Comparison of ENCODE assay signal across 13 cellular contexts in genomic region chr2:224545884-224546644, GRCh38. TPM values are rescaled to one million over a fixed set of nuclear protein-coding genes. Genes with fewer than 3 reads are reported as not detected.
DNase-seq lines count a peak whose midpoint lies in the region; ATAC-seq, FAIRE-seq and TF ChIP-seq lines count a peak whose summit lies in the region.
"Had no signal": no experiment of that assay in that cellular context is flagged by ENCODE, and none has a peak within 500 bp of the region (broad histone marks: within the 10 kb centered on the region; RNA-seq: fewer than 3 reads in every experiment).

No MANE protein-coding gene starts in this region.

- TF ChIP-seq RAD21 in K562 (CRISPR knock-in tag; conservative IDR thresholded peaks at IDR 0.05 in 1 of 2, IDR thresholded peaks at IDR 0.05 in 1 of 2) = no peak

- no peaks in the 10 kb centered on the region for H3K27me3 ChIP-seq in K562 (ENCODE audit: control insufficient read depth in 2 of 2, insufficient read depth in 2 of 2, low read length in 2 of 2)
- H3K27me3 ChIP-seq: spleen had no signal

- no peak for TF ChIP-seq EP300 in K562 (IDR thresholded peaks at IDR 0.05; ENCODE audit: low read length)

- H2AFZ ChIP-seq in K562 (ENCODE audit: low read depth, low read length) = no peak overlapping the region

- no peak for FAIRE-seq in K562 (lab: Jason Lieb, UNC)
- no peak for FAIRE-seq in H54 (lab: Jason Lieb, UNC)

- peaks cover 60% of the 10 kb centered on the region for H3K79me2 ChIP-seq in K562 (ENCODE audit: control insufficient read depth, insufficient read depth, low read length)

- 17% methylated on average over 6 of the region's 6 CpGs for WGBS in K562 (ENCODE audit: insufficient coverage, low coverage, missing lambda C conversion rate)

- H3K9ac ChIP-seq in K562 (ENCODE audit: insufficient read depth in 1 of 2, low read depth in 2 of 2, low read length in 2 of 2) = no peak overlapping the region

- peak in 2 of 4 experiments; percentile 7 to 26 for DNase-seq in K562 (ENCODE audit: extremely low read depth in 1 of 4, low spot score in 3 of 4)
- DNase-seq in skeletal muscle cell (ENCODE audit: low read depth) = peak; percentile 25
- DNase-seq in GDM1 (lab: John Stamatoyannopoulos, UW) = no peak
- DNase-seq in H54 (ENCODE audit: insufficient read length, low spot score) = no peak
- no peak for DNase-seq in Ammon's horn (ENCODE audit: low spot score)
- DNase-seq in T-helper 9 cell = no peak
- DNase-seq: activated gamma-delta T cell; NCI-H345; spleen; stimulated activated naive CD4-positive, alpha-beta T cell treated with Interleukin-2 at 50 U/mL for 16 hours had no signal

- H3K36me3 ChIP-seq in K562 (ENCODE audit: control insufficient read depth, insufficient read depth, low read length) = peaks cover 17% of the 10 kb centered on the region; the same call in 2 of the 3 replicates

- peaks cover 0 to 2% of the 10 kb centered on the region in 2 experiments; a peak in 1 of 5 replicates for H3K4me1 ChIP-seq in K562 (replicated peaks in 1 of 2; ENCODE audit: control insufficient read depth in 2 of 2, insufficient read depth in 2 of 2, low read length in 2 of 2)

- BruUV-seq in K562 (replicated peaks; lab: Mats Ljungman, UMichigan) = no TSS peak

- in situ Hi-C loops in K562 (cut with MboI) = no loop called here

- intact Hi-C loops in K562 (cut with micrococcal nuclease) = no loop called here

- ATAC-seq in GM18861 (IDR thresholded peaks at IDR 0.05; ENCODE audit: unreplicated experiment) = peak; percentile 44
- ATAC-seq in HG03108 (IDR thresholded peaks at IDR 0.05; ENCODE audit: unreplicated experiment) = peak; percentile 47
- peak; percentile 36; the same call in 2 of the 3 replicates for ATAC-seq in K562

- TF ChIP-seq POLR2A in K562 (conservative IDR thresholded peaks at IDR 0.05) (no peak), H54 (IDR thresholded peaks at IDR 0.05; ENCODE audit: low read depth, low read length) (no peak)

- H3K4me3 ChIP-seq in K562 (no peak overlapping the region), skeletal muscle cell (ENCODE audit: low read depth, low read length) (no peak overlapping the region)
- H3K4me3 ChIP-seq: spleen had no signal

- POLR2A ChIA-PET in K562 (lab: Yijun Ruan, JAX) = interaction anchor here (0.9 kb wide), 1 partner anchor 14 kb away, joined by 4 read pairs; no protein-coding TSS in a partner anchor

- peaks cover 11% of the 10 kb centered on the region; the same call in 1 of the 2 replicates for H4K20me1 ChIP-seq in K562 (replicated peaks; ENCODE audit: control insufficient read depth, insufficient read depth, low read length)

- no peak overlapping the region for H3K4me2 ChIP-seq in K562 (ENCODE audit: insufficient read depth, low read length)

- no peak for TF ChIP-seq CTCF in K562 (IDR thresholded peaks at IDR 0.05 in 2 of 3, conservative IDR thresholded peaks at IDR 0.05 in 1 of 3; ENCODE audit: insufficient read depth in 2 of 3, low read depth in 1 of 3, low read length in 3 of 3)

- CTCF ChIA-PET in K562 (lab: Yijun Ruan, JAX; ENCODE audit: low intra/inter-chr PET ratio) = no interaction called here

- H3K9me1 ChIP-seq in K562 (ENCODE audit: control insufficient read depth, insufficient read depth, low read length) = peaks cover 3% of the 10 kb centered on the region

- no peaks in the 10 kb centered on the region for H3K9me3 ChIP-seq in K562 (replicated peaks; ENCODE audit: control insufficient read depth, insufficient read depth, low read depth, low read length)
- H3K9me3 ChIP-seq: spleen had no signal

- no peak overlapping the region for H3K27ac ChIP-seq in K562 (ENCODE audit: extremely low read depth, low read depth, low read length)
- H3K27ac ChIP-seq: epithelial cell of prostate, spleen had no signal

TF ChIP-seq in K562, 482 proteins besides CTCF, POLR2A, EP300 and RAD21:
- TF ChIP-seq KDM1A (IDR thresholded peaks at IDR 0.05) (peak; percentile 26 to 38; a peak in 2 of 4 replicates), SREBF1 (IDR thresholded peaks at IDR 0.05; ENCODE audit: borderline replicate concordance, low read depth, low read length) (no peak), CBFA2T3 (IDR thresholded peaks at IDR 0.05) (peak; percentile 82), ARID1B (IDR thresholded peaks at IDR 0.05) (peak; percentile 45), ZNF778 (CRISPR knock-in tag; IDR thresholded peaks at IDR 0.05) (no peak), TEAD4 (IDR thresholded peaks at IDR 0.05; ENCODE audit: low read length) (peak; percentile 77), TEAD4 (CRISPR knock-in tag; IDR thresholded peaks at IDR 0.05; ENCODE audit: borderline replicate concordance) (no peak), FOXA3 (CRISPR knock-in tag; conservative IDR thresholded peaks at IDR 0.05 in 1 of 2, IDR thresholded peaks at IDR 0.05 in 1 of 2) (no peak), NCOR1 (IDR thresholded peaks at IDR 0.05) (peak; percentile 31; the same call in 1 of the 2 replicates), DPF2 (IDR thresholded peaks at IDR 0.05) (0 out of 2 replicates have a peak, but pooled peaks have one; percentile 25), CBFA2T2 (conservative IDR thresholded peaks at IDR 0.05) (peak; percentile 63), TAL1 (IDR thresholded peaks at IDR 0.05) (peak; percentile 58), GATAD2B (IDR thresholded peaks at IDR 0.05; ENCODE audit: borderline replicate concordance) (0 out of 2 replicates have a peak, but pooled peaks have one; percentile 18), ZNF280B (CRISPR knock-in tag; IDR thresholded peaks at IDR 0.05) (no peak), TCF3 (CRISPR knock-in tag; IDR thresholded peaks at IDR 0.05) (peak; percentile 65), PML (IDR thresholded peaks at IDR 0.05; ENCODE audit: low read length) (0 out of 2 replicates have a peak, but pooled peaks have one; percentile 25), MTA2 (IDR thresholded peaks at IDR 0.05; ENCODE audit: low read depth) (0 out of 2 replicates have a peak, but pooled peaks have one; percentile 20), NFATC3 (IDR thresholded peaks at IDR 0.05) (no peak), STAT5A (IDR thresholded peaks at IDR 0.05; ENCODE audit: borderline replicate concordance, low read length) (peak; percentile 27; the same call in 1 of the 2 replicates)
- TF ChIP-seq, protein P1, sequence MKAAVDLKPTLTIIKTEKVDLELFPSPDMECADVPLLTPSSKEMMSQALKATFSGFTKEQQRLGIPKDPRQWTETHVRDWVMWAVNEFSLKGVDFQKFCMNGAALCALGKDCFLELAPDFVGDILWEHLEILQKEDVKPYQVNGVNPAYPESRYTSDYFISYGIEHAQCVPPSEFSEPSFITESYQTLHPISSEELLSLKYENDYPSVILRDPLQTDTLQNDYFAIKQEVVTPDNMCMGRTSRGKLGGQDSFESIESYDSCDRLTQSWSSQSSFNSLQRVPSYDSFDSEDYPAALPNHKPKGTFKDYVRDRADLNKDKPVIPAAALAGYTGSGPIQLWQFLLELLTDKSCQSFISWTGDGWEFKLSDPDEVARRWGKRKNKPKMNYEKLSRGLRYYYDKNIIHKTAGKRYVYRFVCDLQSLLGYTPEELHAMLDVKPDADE (conservative IDR thresholded peaks at IDR 0.05; ENCODE audit: control insufficient read depth, low read depth, low read length) = no peak
TF ChIP-seq in K562: peak in this region for 13.

RNA-seq across cellular contexts. Expression of gene CUL3, which starts 39.1 kb away (rescaled TPM):
- total RNA-seq in K562 (2011; cell fraction: chromatin; rRNA removed; ENCODE audit: low replicate concordance) = 27.8 and 89.4 TPM in 2 replicates
- total RNA-seq in K562 (2011; cell fraction: nucleolus; rRNA removed) = 10.8 and 12.6 TPM in 2 replicates
- 27.4 and 61.0 TPM in 2 replicates for total RNA-seq in K562 (2011; cell fraction: nucleoplasm; rRNA removed)
- total RNA-seq in K562 (2014; rRNA removed) = 31.5 and 33.2 TPM in 2 replicates
- total RNA-seq in K562 (2014; rRNA removed; fragmentation: Illumina TruSeq; extraction: Trizol) = 71.9 and 76.9 TPM in 2 replicates
- 59.8 and 62.8 TPM in 2 replicates for total RNA-seq in K562 (2015; rRNA removed; fragmentation: Illumina TruSeq; extraction: Trizol)
- 54.4 and 56.4 TPM in 2 replicates for total RNA-seq in K562 (2021)
- 21.2 and 50.4 TPM in 2 replicates for polyA plus RNA-seq in K562 (2011; rRNA removed)
- 13.3 and 16.9 TPM in 2 replicates for polyA plus RNA-seq in K562 (2011; cell fraction: cytosol; rRNA removed)
- polyA plus RNA-seq in K562 (2011; cell fraction: nucleus; rRNA removed) = 11.4 and 14.5 TPM in 2 replicates
- polyA plus RNA-seq in K562 (2012) = 36.9 and 56.6 TPM in 2 replicates
- 59.0 and 69.4 TPM in 2 replicates for polyA plus RNA-seq in K562 (2014; fragmentation: Illumina TruSeq; extraction: Trizol)
- 10 to 100 TPM; 31.5 to 33.3 TPM for polyA plus RNA-seq in K562 (2014; fragmentation: Nextera tagmentation; extraction: Ambion mirVana)
- polyA plus RNA-seq in K562 (2014; rRNA removed) = 36.1 and 56.4 TPM in 2 replicates
- 52.9 and 85.9 TPM in 2 replicates for polyA minus RNA-seq in K562 (2011; rRNA and poly(A)+ RNA removed)
- polyA minus RNA-seq in K562 (2011; cell fraction: cytosol; rRNA and poly(A)+ RNA removed) = 22.7 and 33.4 TPM in 2 replicates
- polyA minus RNA-seq in K562 (2011; cell fraction: nucleus; rRNA and poly(A)+ RNA removed) = 19.4 and 31.0 TPM in 2 replicates
